Comparison of ENCODE assay signal across 9 cellular contexts in the genomic region with DNA sequence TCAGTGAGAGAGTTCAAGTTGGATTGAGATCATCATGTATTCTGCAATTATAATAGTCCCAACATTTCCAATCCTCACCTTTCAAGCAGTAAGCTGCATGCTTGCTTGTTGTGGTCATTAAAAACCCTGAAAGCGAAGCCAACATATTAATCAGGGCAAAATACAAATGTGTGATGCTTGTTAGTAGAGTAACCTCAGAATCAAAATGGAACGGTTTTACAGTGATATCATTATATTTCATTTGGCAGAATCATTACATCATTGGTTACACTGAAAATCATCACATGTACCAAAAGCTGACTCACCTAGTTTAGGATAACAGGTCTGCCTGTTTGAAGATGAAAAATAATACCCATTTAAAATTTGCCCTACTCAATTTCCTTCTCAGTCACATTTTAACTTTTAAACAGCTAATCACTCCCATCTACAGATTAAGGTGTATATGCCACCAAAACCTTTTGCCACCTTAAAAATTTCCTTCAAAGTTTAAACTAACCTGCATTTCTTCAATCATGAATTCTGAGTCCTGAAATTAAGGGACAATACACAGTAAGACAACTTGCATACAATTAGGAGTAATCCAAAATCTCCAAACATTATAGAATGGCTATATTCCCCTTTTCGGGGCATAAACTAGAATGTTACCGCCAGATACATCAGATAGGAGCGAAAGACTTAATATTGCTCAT. TPM values are rescaled to one million over a fixed set of nuclear protein-coding genes. Genes with fewer than 3 reads are reported as not detected.
DNase-seq lines count a peak whose midpoint lies in the region; ATAC-seq and TF ChIP-seq lines count a peak whose summit lies in the region.
"Had no signal": no experiment of that assay in that cellular context is flagged by ENCODE, and none has a peak within 500 bp of the region (broad histone marks: within the 10 kb centered on the region; RNA-seq: fewer than 3 reads in every experiment).

No MANE protein-coding gene starts in this region.

- CTCF ChIA-PET in activated CD8-positive, alpha-beta T cell treated with anti-CD3 and anti-CD28 coated beads for 36 hours (lab: Charles Lee), result no interaction called here

- H3K9me3 Mint-ChIP-seq in HFFc6, result peaks cover 18% of the 10 kb centered on the region
- no peaks in the 10 kb centered on the region for H3K9me3 Mint-ChIP-seq in activated CD8-positive, alpha-beta T cell treated with anti-CD3 and anti-CD28 coated beads for 36 hours

- H3K9me3 ChIP-seq in BLaER1, result no peaks in the 10 kb centered on the region
- H3K9me3 ChIP-seq in tibial nerve, result no peaks in the 10 kb centered on the region

- in situ Hi-C loops in GM13977 (cut with MboI; ENCODE audit: low pct_unique_long_range_greater_than_20kb, low sequenced_read_pairs, unreplicated experiment), result no loop called here

- H3K4me3 Mint-ChIP-seq in HFFc6, result peak overlapping the region; percentile 99
- H3K4me3 Mint-ChIP-seq in activated CD8-positive, alpha-beta T cell treated with anti-CD3 and anti-CD28 coated beads for 36 hours, result peak overlapping the region; percentile 95

- 83 to 85% methylated on average over 5 of the region's 5 CpGs for WGBS in tibial nerve, 2 donors

- ATAC-seq in activated CD8-positive, alpha-beta T cell treated with anti-CD3 and anti-CD28 coated beads for 36 hours, result no peak
- no peak for ATAC-seq in GM21360 (IDR thresholded peaks at IDR 0.05; ENCODE audit: unreplicated experiment)

- peaks cover 40% of the 10 kb centered on the region for H3K4me1 Mint-ChIP-seq in HFFc6 (ENCODE audit: low read depth)
- H3K4me1 Mint-ChIP-seq in activated CD8-positive, alpha-beta T cell treated with anti-CD3 and anti-CD28 coated beads for 36 hours (ENCODE audit: low read depth), result peaks cover 30% of the 10 kb centered on the region

- peaks cover 64% of the 10 kb centered on the region for H3K36me3 ChIP-seq in BLaER1
- H3K36me3 ChIP-seq in tibial nerve, result peaks cover 0 to 70% (median 17%) of the 10 kb centered on the region in 3 donors

- intact Hi-C loops in activated CD8-positive, alpha-beta T cell treated with anti-CD3 and anti-CD28 coated beads for 36 hours (cut with micrococcal nuclease), result no loop called here

- H3K4me2 ChIP-seq in BLaER1, result peak overlapping the region; percentile 86

- TF ChIP-seq EP300 in tibial nerve (IDR thresholded peaks at IDR 0.05), result no peak

- H3K4me1 ChIP-seq in BLaER1, result peaks cover 30% of the 10 kb centered on the region
- H3K4me1 ChIP-seq in tibial nerve, result peaks cover 0 to 34% (median 19%) of the 10 kb centered on the region in 4 donors

- H3K36me3 Mint-ChIP-seq in HFFc6 (ENCODE audit: low read depth), result peaks cover 52% of the 10 kb centered on the region
- H3K36me3 Mint-ChIP-seq in activated CD8-positive, alpha-beta T cell treated with anti-CD3 and anti-CD28 coated beads for 36 hours (ENCODE audit: low read depth), result peaks cover 62% of the 10 kb centered on the region

- H3K27ac ChIP-seq in BLaER1 (peak overlapping the region; percentile 94; the same call in 1 of the 2 replicates), tibial nerve (no peak overlapping the region)

- no peak for TF ChIP-seq CTCF in HFFc6 (IDR thresholded peaks at IDR 0.05)
- TF ChIP-seq CTCF in activated CD8-positive, alpha-beta T cell treated with anti-CD3 and anti-CD28 coated beads for 36 hours (IDR thresholded peaks at IDR 0.05), result no peak
- TF ChIP-seq CTCF in GM13977 (IDR thresholded peaks at IDR 0.05; ENCODE audit: extremely low read depth, insufficient read depth, missing control alignments), result no peak
- TF ChIP-seq CTCF in tibial nerve (IDR thresholded peaks at IDR 0.05), result no peak

- H3K4me3 ChIP-seq in BLaER1 (peak overlapping the region; percentile 86), tibial nerve (no peak overlapping the region)

- H3K27me3 Mint-ChIP-seq in HFFc6 (ENCODE audit: insufficient read depth), result peaks cover 28% of the 10 kb centered on the region
- H3K27me3 Mint-ChIP-seq in activated CD8-positive, alpha-beta T cell treated with anti-CD3 and anti-CD28 coated beads for 36 hours, result no peaks in the 10 kb centered on the region

- TF ChIP-seq POLR2A in tibial nerve (IDR thresholded peaks at IDR 0.05), result no peak

- peaks cover 61% of the 10 kb centered on the region for H4K20me1 ChIP-seq in BLaER1

- H3K9ac ChIP-seq in BLaER1, result peak overlapping the region; percentile 97; the same call in 1 of the 2 replicates

- peak overlapping the region; percentile 97 for H3K27ac Mint-ChIP-seq in HFFc6
- H3K27ac Mint-ChIP-seq in activated CD8-positive, alpha-beta T cell treated with anti-CD3 and anti-CD28 coated beads for 36 hours, result peak overlapping the region; percentile 97

- DNase-seq in HFFc6 (no peak), iris pigment epithelial cell (ENCODE audit: low read depth) (peak; percentile 41), germinal center (ENCODE audit: low spot score) (no peak), GM13977 (ENCODE audit: low spot score) (no peak), tibial nerve (ENCODE audit: low spot score in 2 of 2) (no peak)
- DNase-seq in activated CD8-positive, alpha-beta T cell treated with anti-CD3 and anti-CD28 coated beads for 36 hours, result no peak
- DNase-seq: substantia nigra had no signal

- H3K27me3 ChIP-seq in BLaER1, result no peaks in the 10 kb centered on the region
- no peaks in the 10 kb centered on the region for H3K27me3 ChIP-seq in tibial nerve

- POLR2A ChIA-PET in activated CD8-positive, alpha-beta T cell treated with anti-CD3 and anti-CD28 coated beads for 36 hours (lab: Charles Lee), result interaction anchor here (0.7 to 7.2 kb wide), 11 partner anchors 10 to 389 kb away, joined by 3 to 56 read pairs (median 4); a partner anchor contains a TSS

RNA-seq across cellular contexts. Expression of a gene that starts 3.5 kb away (rescaled TPM):
- 100 to 1,000 TPM; 320 to 538 (median 366) TPM for total RNA-seq in HFFc6 (2021; fragmentation: NEBNext Ultra II Directional; extraction: Animal tissue kit (Norgen Biotek cat#: 25700))
- 1,000 to 10,000 TPM; 1,276 to 1,298 TPM for total RNA-seq in activated CD8-positive, alpha-beta T cell treated with anti-CD3 and anti-CD28 coated beads for 36 hours
- 100 to 1,000 TPM; 348 to 615 (median 564) TPM for total RNA-seq in tibial nerve

RNA-seq across cellular contexts. Expression of a gene that starts 3.9 kb away (rescaled TPM):
- 1 to 10 TPM; 4.9 to 6.6 (median 6.0) TPM for total RNA-seq in HFFc6 (2021; fragmentation: NEBNext Ultra II Directional; extraction: Animal tissue kit (Norgen Biotek cat#: 25700))
- 1 to 10 TPM; 7.6 to 7.9 TPM for total RNA-seq in activated CD8-positive, alpha-beta T cell treated with anti-CD3 and anti-CD28 coated beads for 36 hours
- total RNA-seq in tibial nerve, result 10 to 100 TPM; 11.7 to 17.0 (median 13.7) TPM

RNA-seq across cellular contexts. Expression of a gene that starts 39.6 kb away (rescaled TPM):
- total RNA-seq in HFFc6 (2021; fragmentation: NEBNext Ultra II Directional; extraction: Animal tissue kit (Norgen Biotek cat#: 25700)), result 10 to 100 TPM; 13.3 to 18.9 (median 15.9) TPM
- 10 to 100 TPM; 20.9 to 23.3 TPM for total RNA-seq in activated CD8-positive, alpha-beta T cell treated with anti-CD3 and anti-CD28 coated beads for 36 hours
- 1 to 10 TPM; 4.2 to 8.1 (median 5.1) TPM for total RNA-seq in tibial nerve

RNA-seq across cellular contexts. Expression of a gene that starts 39.9 kb away (rescaled TPM):
- 10 to 100 TPM; 20.5 to 28.9 (median 26.1) TPM for total RNA-seq in HFFc6 (2021; fragmentation: NEBNext Ultra II Directional; extraction: Animal tissue kit (Norgen Biotek cat#: 25700))
- 10 to 100 TPM; 46.7 to 49.5 TPM for total RNA-seq in activated CD8-positive, alpha-beta T cell treated with anti-CD3 and anti-CD28 coated beads for 36 hours
- 10 to 100 TPM; 10.4 to 18.8 (median 12.3) TPM for total RNA-seq in tibial nerve

RNA-seq across cellular contexts. Expression of a gene that starts 52.8 kb away (rescaled TPM):
- total RNA-seq in HFFc6 (2021; fragmentation: NEBNext Ultra II Directional; extraction: Animal tissue kit (Norgen Biotek cat#: 25700)), result under 1 TPM in 5 of 6 experiments, not detected in 1; 0.12 to 0.39 (median 0.29) TPM
- total RNA-seq in activated CD8-positive, alpha-beta T cell treated with anti-CD3 and anti-CD28 coated beads for 36 hours, result not detected
- total RNA-seq in tibial nerve, result not detected
